8 cellular contexts compared by ENCODE assay signal in the genomic region with DNA sequence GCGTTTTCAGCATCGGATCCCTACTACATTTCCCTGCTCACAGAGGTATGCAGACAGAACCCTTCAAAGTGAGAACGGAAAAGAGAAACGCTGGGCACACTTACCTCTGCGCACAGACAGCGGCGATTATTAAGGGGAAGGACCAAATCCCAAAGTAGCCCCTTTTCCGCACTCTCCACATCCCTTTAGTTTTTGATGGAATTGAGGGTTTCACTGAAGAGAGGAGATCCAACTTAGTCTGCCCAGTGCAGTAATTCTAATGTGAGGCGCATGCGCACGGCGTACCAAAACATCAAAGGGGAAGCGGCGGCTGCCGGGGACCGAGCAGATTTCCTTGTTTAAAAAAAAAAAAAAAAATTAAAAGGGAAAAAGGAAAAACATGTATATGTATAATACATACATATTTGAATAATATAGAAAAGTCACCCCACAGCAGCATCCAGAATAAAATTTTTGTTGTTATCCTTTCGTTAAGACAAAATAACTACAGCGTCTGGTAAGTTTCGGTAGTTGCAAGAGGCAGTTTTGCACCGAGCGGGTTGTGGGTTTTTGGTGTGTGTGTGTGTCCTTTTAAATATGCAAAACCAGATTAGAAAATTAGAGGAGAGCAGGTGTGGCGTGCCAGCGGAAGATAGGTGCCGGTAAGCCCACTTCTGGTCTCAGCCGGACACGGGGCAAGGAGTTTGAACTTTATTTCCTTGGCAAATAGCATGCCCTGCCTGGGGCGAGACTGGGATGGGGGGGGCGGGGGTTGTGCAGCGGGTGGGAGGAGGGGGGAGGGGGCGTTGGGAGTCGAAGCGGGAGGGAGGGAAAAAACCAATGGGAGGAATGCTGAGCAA. TPM values are rescaled to one million over a fixed set of nuclear protein-coding genes. Genes with fewer than 3 reads are reported as not detected.
DNase-seq lines count a peak whose midpoint lies in the region; ATAC-seq, FAIRE-seq and TF ChIP-seq lines count a peak whose summit lies in the region.

A gene (minus strand): TSS at position 263 of the 839 bp plus-strand sequence. CDS start 82 bp downstream, at position 181.

- H3K27me3 ChIP-seq in AG04450 (ENCODE audit: control insufficient read depth, insufficient read depth, low read length) (peaks cover 3% of the 10 kb centered on the region), right cardiac atrium (ENCODE audit: control insufficient read depth, insufficient read depth) (no peaks in the 10 kb centered on the region)

- H3K9me3 ChIP-seq in AG04450 (ENCODE audit: control insufficient read depth, insufficient read depth, low read length) (no peaks in the 10 kb centered on the region; the same call in 1 of the 2 replicates), right cardiac atrium (ENCODE audit: control insufficient read depth, low read length) (no peaks in the 10 kb centered on the region)

- ATAC-seq in HG02759 (IDR thresholded peaks at IDR 0.05; ENCODE audit: unreplicated experiment) (peak; percentile 75), right cardiac atrium (peak in 1 of 2 donors; percentile 56)

- peaks cover 1% of the 10 kb centered on the region for H3K4me1 ChIP-seq in right cardiac atrium (ENCODE audit: control insufficient read depth, insufficient read depth, low read length)

- CTCF ChIA-PET in AG04450 (lab: Charles Lee) = interaction anchor here (1.6 kb wide), 1 partner anchor 1862 kb away, joined by 5 read pairs; no protein-coding TSS in a partner anchor

- DNase-seq in AG04450 (ENCODE audit: low read depth, low spot score) (no peak), NCI-H345 (lab: John Stamatoyannopoulos, UW) (peak; percentile 48), amniotic epithelial cell (ENCODE audit: low read depth) (peak; percentile 19), right cardiac atrium (peak; percentile 56 to 75 (median 64)), posterior vena cava (ENCODE audit: low spot score) (peak; percentile 84), RCC 7860 (ENCODE audit: low spot score) (no peak)

- POLR2A ChIA-PET in AG04450 (lab: Yijun Ruan, JAX) = no interaction called here

- H3K4me3 ChIP-seq in AG04450 (ENCODE audit: low read depth, low read length) = peak within 1 kb of the TSS; percentile 35
- peak within 1 kb of the TSS; percentile 22 for H3K4me3 ChIP-seq in GM12875 (ENCODE audit: low read depth, low read length)
- peak within 1 kb of the TSS; percentile 81 for H3K4me3 ChIP-seq in right cardiac atrium (ENCODE audit: low read length)

- WGBS in right cardiac atrium = under 1% methylated on average over 32 of the region's 32 CpGs

- no peak for FAIRE-seq in RCC 7860 (lab: Jason Lieb, UNC)

- intact Hi-C loops in right cardiac atrium (cut with DNase I) = no loop called here
- intact Hi-C loops in posterior vena cava (cut with DNase I) = no loop called here

- H3K27ac ChIP-seq in AG04450 (ENCODE audit: low read depth, low read length) (no peak within 1 kb of the TSS), right cardiac atrium (ENCODE audit: low read length) (no peak within 1 kb of the TSS)

- TF ChIP-seq CTCF in AG04450 (IDR thresholded peaks at IDR 0.05; ENCODE audit: low read depth, low read length) (no peak), GM12875 (IDR thresholded peaks at IDR 0.05; ENCODE audit: borderline replicate concordance, insufficient read depth, low read depth, low read length) (no peak)

RNA-seq across cellular contexts. Expression of the gene that starts here (rescaled TPM):
- polyA plus RNA-seq in AG04450 (2011; rRNA removed) = not detected in 2 replicates
- not detected in 2 replicates for polyA minus RNA-seq in AG04450 (2011; rRNA and poly(A)+ RNA removed)
- under 1 TPM; 0.06 to 0.53 (median 0.16) TPM for total RNA-seq in right cardiac atrium
- polyA plus RNA-seq in right cardiac atrium = 0.02 TPM
- under 1 TPM; 0.86 to 0.93 TPM for total RNA-seq in posterior vena cava

Comparison
In these comparisons a context has a peak if more than half of its experiments do, and no peak if none do; other contexts are left out.
1. Peak in DNase-seq and H3K4me3 ChIP-seq in right cardiac atrium; RNA of the gene not detected or under 1 TPM.
2. Peak in DNase-seq in posterior vena cava; RNA of the gene not detected or under 1 TPM.
3. DNase-seq: peak in NCI-H345 (single experiment) and amniotic epithelial cell (single experiment); none in AG04450 (single experiment) and RCC 7860 (single experiment).
4. H3K4me3 ChIP-seq: peak in every context shown above with its lines; median percentile 81 in right cardiac atrium; 35 in AG04450; 22 in GM12875.